Comparison of ENCODE assay signal across 25 cellular contexts in genomic region chr4:79429113-79430034, GRCh38. TPM values are rescaled to one million over a fixed set of nuclear protein-coding genes. Genes with fewer than 3 reads are reported as not detected.
DNase-seq lines count a peak whose midpoint lies in the region; ATAC-seq and TF ChIP-seq lines count a peak whose summit lies in the region.
"Had no signal": no experiment of that assay in that cellular context is flagged by ENCODE, and none has a peak within 500 bp of the region (broad histone marks: within the 10 kb centered on the region; RNA-seq: fewer than 3 reads in every experiment).

No MANE protein-coding gene starts in this region.

- TF ChIP-seq CTCF in left ventricle myocardium inferior (IDR thresholded peaks at IDR 0.05; ENCODE audit: borderline replicate concordance), result no peak

- H3K4me1 ChIP-seq in adipocyte (ENCODE audit: control insufficient read depth, insufficient read depth, low read length) (peaks cover 11% of the 10 kb centered on the region), left ventricle myocardium inferior (no peaks in the 10 kb centered on the region), subcutaneous abdominal adipose tissue (ENCODE audit: control insufficient read depth in 5 of 5, insufficient read depth in 5 of 5, low read length in 5 of 5) (peaks cover 3 to 14% (median 8%) of the 10 kb centered on the region in 5 donors)

- peak overlapping the region; percentile 58 for H3K27ac ChIP-seq in left ventricle myocardium inferior (replicated peaks)
- H3K27ac ChIP-seq in subcutaneous abdominal adipose tissue (ENCODE audit: low read depth, low read length), result peak overlapping the region; percentile 3
- H3K27ac ChIP-seq: HL-60 had no signal

- no peaks in the 10 kb centered on the region for H3K27me3 ChIP-seq in adipocyte (replicated peaks; ENCODE audit: control insufficient read depth, insufficient read depth, low read length)
- H3K27me3 ChIP-seq in left ventricle myocardium inferior (ENCODE audit: low read depth), result no peaks in the 10 kb centered on the region
- H3K27me3 ChIP-seq in subcutaneous abdominal adipose tissue (ENCODE audit: control insufficient read depth in 5 of 5, insufficient read depth in 4 of 5, low read length in 5 of 5), result no peaks in the 10 kb centered on the region
- H3K27me3 ChIP-seq: BE2C had no signal

- H3K9me3 ChIP-seq in adipocyte (ENCODE audit: control insufficient read depth, low read length) (no peaks in the 10 kb centered on the region), left ventricle myocardium inferior (replicated peaks) (no peaks in the 10 kb centered on the region), subcutaneous abdominal adipose tissue (ENCODE audit: control insufficient read depth in 5 of 5, low read length in 5 of 5) (no peaks in the 10 kb centered on the region)
- H3K9me3 ChIP-seq: BE2C had no signal

- H3K4me3 ChIP-seq in adipocyte (ENCODE audit: low read length) (peak overlapping the region; percentile 57), left ventricle myocardium inferior (no peak overlapping the region), subcutaneous abdominal adipose tissue (ENCODE audit: low read depth in 1 of 5, low read length in 5 of 5) (no peak overlapping the region)
- H3K4me3 ChIP-seq: GM12878 had no signal

- no peak for ATAC-seq in GM19023 (IDR thresholded peaks at IDR 0.05; ENCODE audit: unreplicated experiment)
- ATAC-seq: GM12878, HCT116 had no signal

- intact Hi-C loops in left ventricle myocardium inferior (cut with micrococcal nuclease), result no loop called here

- H3K36me3 ChIP-seq in adipocyte (ENCODE audit: control insufficient read depth, insufficient read depth, low read length, severe bottlenecking) (no peaks in the 10 kb centered on the region), left ventricle myocardium inferior (no peaks in the 10 kb centered on the region), subcutaneous abdominal adipose tissue (ENCODE audit: control insufficient read depth in 5 of 5, insufficient read depth in 5 of 5, low read length in 5 of 5) (no peaks in the 10 kb centered on the region)
- H3K36me3 ChIP-seq: BE2C had no signal

- DNase-seq in NCI-H446 treated with DMSO at 0.1 percent for 48 hours (lab: John Stamatoyannopoulos, UW), result peak; percentile 15
- no peak for DNase-seq in adipocyte (ENCODE audit: low read depth)
- no peak for DNase-seq in left ventricle myocardium inferior
- no peak for DNase-seq in NCI-H128 (lab: John Stamatoyannopoulos, UW; ENCODE audit: unreplicated experiment)
- no peak for DNase-seq in hypothalamus (lab: John Stamatoyannopoulos, UW)
- DNase-seq: BE2C; C1 segment of cervical spinal cord; CD4-positive, CD25-positive, alpha-beta regulatory T cell; CD8-positive, alpha-beta memory T cell; COR-L47; DMS 273 treated with DMSO at 0.1 percent for 48 hours; DMS53; DND-41; EL; GOT3; H7; HFFc6 had no signal

- H3K9ac ChIP-seq in adipocyte (ENCODE audit: low read length) (peak overlapping the region; percentile 7), subcutaneous abdominal adipose tissue (ENCODE audit: low read length in 5 of 5) (no peak overlapping the region)

RNA-seq across cellular contexts. Expression of gene GK2, which starts 21.3 kb away (rescaled TPM):
- total RNA-seq in left ventricle myocardium inferior, result not detected
- total RNA-seq: A172; CD4-positive, CD25-positive, alpha-beta regulatory T cell; CD8-positive, alpha-beta memory T cell; G401; GM12878; H7; HFFc6; HT1080 had no signal
